8 cellular contexts compared by ENCODE assay signal in genomic region chr6:33427585-33428218, GRCh38. TPM values are rescaled to one million over a fixed set of nuclear protein-coding genes. Genes with fewer than 3 reads are reported as not detected.
DNase-seq lines count a peak whose midpoint lies in the region; ATAC-seq and TF ChIP-seq lines count a peak whose summit lies in the region.

No MANE protein-coding gene starts in this region.

- H3K9me3 ChIP-seq in OCI-LY3 (ENCODE audit: insufficient read depth, low read length): no peaks in the 10 kb centered on the region
- no peaks in the 10 kb centered on the region for H3K9me3 ChIP-seq in ovary

- H3K27ac ChIP-seq in OCI-LY3 (ENCODE audit: low read length) (no peak overlapping the region), ovary (peak overlapping the region; percentile 80 to 96)

- H2AFZ ChIP-seq in OCI-LY3 (ENCODE audit: low read depth, low read length): no peak overlapping the region

- peak; percentile 60 for DNase-seq in activated naive CD4-positive, alpha-beta T cell treated with anti-CD3 and anti-CD28 coated beads, Interleukin-2, amount 50 U/mL, for 16 hours
- DNase-seq in Right ventricle myocardium inferior (ENCODE audit: missing footprints) (peak; percentile 79), ovary (peak; percentile 65 to 76 (median 75)), DMS153 (lab: John Stamatoyannopoulos, UW) (no peak), NCI-H1694 (lab: John Stamatoyannopoulos, UW) (no peak)

- peak overlapping the region; percentile 92 for H3K4me2 ChIP-seq in OCI-LY3 (ENCODE audit: low read length)

- WGBS in ovary, 3 donors: 0 to 1% (median 0%) methylated on average over 8 to 77 of the region's 79 CpGs

- H3K36me3 ChIP-seq in OCI-LY3 (replicated peaks; ENCODE audit: low read depth, low read length): no peaks in the 10 kb centered on the region
- H3K36me3 ChIP-seq in ovary: no peaks in the 10 kb centered on the region

- peak overlapping the region; percentile 56; the same call in 1 of the 2 replicates for H3K9ac ChIP-seq in OCI-LY3 (ENCODE audit: low read length)

- H3K4me1 ChIP-seq in OCI-LY3 (ENCODE audit: low read length) (peaks cover 45% of the 10 kb centered on the region), ovary (ENCODE audit: insufficient read depth) (peaks cover 31% of the 10 kb centered on the region)

- no peak for TF ChIP-seq POLR2A in ovary (IDR thresholded peaks at IDR 0.05)

- H3K4me3 ChIP-seq in GM12875 (ENCODE audit: low read depth, low read length) (peak overlapping the region; percentile 51), OCI-LY3 (ENCODE audit: low read length) (peak overlapping the region; percentile 82), ovary (peak overlapping the region; percentile 53)

- no peak for ATAC-seq in Right ventricle myocardium inferior
- no peak for ATAC-seq in GM21825 (IDR thresholded peaks at IDR 0.05; ENCODE audit: unreplicated experiment)

- H3K27me3 ChIP-seq in OCI-LY3 (ENCODE audit: low read depth, low read length): no peaks in the 10 kb centered on the region
- H3K27me3 ChIP-seq in ovary: no peaks in the 10 kb centered on the region

- TF ChIP-seq CTCF in GM12875 (IDR thresholded peaks at IDR 0.05; ENCODE audit: borderline replicate concordance, insufficient read depth, low read depth, low read length): no peak
- 0 out of 2 replicates have a peak, but pooled peaks have one; percentile 6 for TF ChIP-seq CTCF in OCI-LY3 (IDR thresholded peaks at IDR 0.05; ENCODE audit: low read depth, low read length)
- no peak for TF ChIP-seq CTCF in ovary (IDR thresholded peaks at IDR 0.05)

- no peak for TF ChIP-seq EP300 in ovary (IDR thresholded peaks at IDR 0.05)

- no peaks in the 10 kb centered on the region for H3K79me2 ChIP-seq in OCI-LY3 (ENCODE audit: low read length)

- intact Hi-C loops in Right ventricle myocardium inferior (cut with DNase I): loop anchor here (10.0 kb wide), 1 partner anchor 147 kb away; no protein-coding TSS in a partner anchor
- intact Hi-C loops in ovary (cut with DNase I): loop anchor here in 1 of 4 donors (2.0 to 10.0 kb wide), 2 partner anchors 37 to 113 kb away; partner anchors contain the start of genes KIFC1, TAPBP and ZBTB22

- no peaks in the 10 kb centered on the region for H4K20me1 ChIP-seq in OCI-LY3 (ENCODE audit: insufficient read depth, low read length)

RNA-seq across cellular contexts. Expression of gene SYNGAP1, which starts 7.8 kb away (rescaled TPM):
- total RNA-seq in Right ventricle myocardium inferior (5.2 TPM), ovary (10 to 100 TPM; 17.5 to 60.0 (median 43.1) TPM)
- 10 to 100 TPM; 14.6 to 29.8 TPM for polyA plus RNA-seq in ovary

RNA-seq across cellular contexts. Expression of gene CUTA, which starts 9.8 kb away (rescaled TPM):
- total RNA-seq in Right ventricle myocardium inferior (107 TPM), ovary (100 to 1,000 TPM; 125 to 238 (median 177) TPM)
- 100 to 1,000 TPM; 173 to 250 TPM for polyA plus RNA-seq in ovary

RNA-seq across cellular contexts. Expression of gene PHF1, which starts 16.9 kb away (rescaled TPM):
- total RNA-seq in Right ventricle myocardium inferior (43.5 TPM), ovary (100 to 1,000 TPM in 5 of 7 donors, 10 to 100 TPM in 2; 94.3 to 182 (median 123) TPM)
- 100 to 1,000 TPM in 1 of 2 donors, 10 to 100 TPM in 1; 80.7 to 179 TPM for polyA plus RNA-seq in ovary

RNA-seq across cellular contexts. Expression of gene ZBTB9, which starts 26.7 kb away (rescaled TPM):
- 4.1 TPM for total RNA-seq in Right ventricle myocardium inferior
- total RNA-seq in ovary: 10 to 100 TPM in 3 of 7 donors, 1 to 10 TPM in 4; 2.4 to 13.5 (median 8.8) TPM
- polyA plus RNA-seq in ovary: 10 to 100 TPM in 1 of 2 donors, 1 to 10 TPM in 1; 5.5 to 10.8 TPM

RNA-seq across cellular contexts. Expression of gene KIFC1, which starts 36.1 kb away (rescaled TPM):
- total RNA-seq in Right ventricle myocardium inferior (1.3 TPM), ovary (1 to 10 TPM in 6 of 7 donors, under 1 TPM in 1; 0.60 to 3.9 (median 2.2) TPM)
- polyA plus RNA-seq in ovary: 1 to 10 TPM; 1.7 to 2.3 TPM

Comparison
In these comparisons a context has a peak if more than half of its experiments do, and no peak if none do; other contexts are left out.
1. DNase-seq: peak in activated naive CD4-positive, alpha-beta T cell treated with anti-CD3 and anti-CD28 coated beads, Interleukin-2, amount 50 U/mL, for 16 hours (single experiment), Right ventricle myocardium inferior (single experiment) and ovary (5 of 5); none in DMS153 (single experiment) and NCI-H1694 (single experiment).
2. Peak in every context shown above with its lines, with median percentiles within 50 percentile points of each other: H3K4me3 ChIP-seq.